11 cellular contexts compared by ENCODE assay signal in the genomic region with DNA sequence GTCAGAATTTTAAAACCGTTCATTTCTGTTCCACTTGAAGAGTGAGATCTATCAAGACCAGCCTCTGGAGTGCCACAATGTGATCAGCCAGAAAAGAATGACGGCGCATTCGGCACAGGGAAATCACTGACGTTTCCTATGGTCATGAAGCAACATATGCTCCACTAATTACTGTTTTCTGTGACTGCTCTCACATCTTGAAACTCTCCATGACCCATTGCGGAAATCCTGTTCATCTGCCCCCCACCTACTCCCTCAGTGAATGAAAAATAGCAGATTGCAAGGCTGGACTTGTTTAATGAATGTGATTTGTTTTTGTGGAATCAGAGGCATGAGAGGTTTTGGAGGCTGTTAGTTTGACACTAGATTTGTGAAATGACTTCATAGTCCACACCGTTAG. TPM values are rescaled to one million over a fixed set of nuclear protein-coding genes. Genes with fewer than 3 reads are reported as not detected.
"Had no signal": no experiment of that assay in that cellular context is flagged by ENCODE, and none has a peak within 500 bp of the region (broad histone marks: within the 10 kb centered on the region; RNA-seq: fewer than 3 reads in every experiment).

No MANE protein-coding gene starts in this region.

- H3K36me3 ChIP-seq: pancreas had no signal

- H3K4me1 ChIP-seq: pancreas had no signal

- H3K27me3 ChIP-seq: hepatocyte, pancreas had no signal

- H3K27ac ChIP-seq: hepatocyte, pancreas had no signal

- ATAC-seq: activated T-helper 17 cell treated with anti-CD3 and anti-CD28 coated beads, Interleukin-2, amount 50 U/mL, for 72 hours; pancreas had no signal

- H3K9me3 ChIP-seq: pancreas had no signal

- H3K4me2 ChIP-seq: hepatocyte had no signal

- H2AFZ ChIP-seq: hepatocyte had no signal

- DNase-seq: activated B cell treated with CpG ODN at 0.5 μM for 24 hours; activated CD4-positive, alpha-beta T cell treated with anti-CD3 and anti-CD28 coated beads, Interleukin-2, amount 50 U/mL, for 1 hour; activated naive CD4-positive, alpha-beta T cell treated with anti-CD3 and anti-CD28 coated beads for 36 hours; activated T-cell treated with anti-CD3 and anti-CD28 coated beads for 4 hours; effector CD4-positive, alpha-beta T cell; kidney; pancreas; stimulated activated CD4-positive, alpha-beta T cell treated with anti-CD3 and anti-CD28 coated beads, Interleukin-4, amount 100 ng/mL, for 1 hour had no signal

- H3K4me3 ChIP-seq: hepatocyte, pancreas had no signal

RNA-seq across cellular contexts. Expression of gene SAMD5, which starts 53.3 kb away (rescaled TPM):
- total RNA-seq: activated B cell treated with CpG ODN at 0.5 μM for 24 hours; activated CD8-positive, alpha-beta memory T cell treated with anti-CD3 and anti-CD28 coated beads for 36 hours; activated naive CD4-positive, alpha-beta T cell treated with anti-CD3 and anti-CD28 coated beads for 36 hours; activated T-helper 17 cell treated with anti-CD3 and anti-CD28 coated beads, Interleukin-2, amount 50 U/mL, for 72 hours had no signal
